Comparison of ENCODE assay signal across 2 cellular contexts in the genomic region with DNA sequence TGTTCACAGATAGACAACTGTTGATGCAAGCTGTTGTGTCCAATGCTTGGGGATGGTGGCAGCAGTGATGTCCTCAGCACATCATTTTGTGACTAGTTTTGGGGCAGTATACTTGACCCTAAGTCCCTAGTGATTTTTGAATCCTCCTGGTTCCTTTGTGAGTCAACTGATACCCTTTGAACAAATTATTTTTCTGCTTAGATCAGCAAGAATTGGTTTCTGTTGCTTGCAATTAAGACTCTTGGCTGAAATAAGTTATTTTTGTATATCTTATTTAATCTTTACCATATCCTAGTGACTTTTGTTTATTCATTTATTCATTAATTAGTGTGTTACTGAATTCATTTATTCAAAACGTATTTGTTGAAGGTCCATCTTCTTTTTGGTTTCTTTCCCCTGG.
TF ChIP-seq lines count a peak whose summit lies in the region.

No MANE protein-coding gene starts in this region.

TF ChIP-seq in HepG2, 621 proteins besides CTCF, POLR2A, EP300 and RAD21:
- TF ChIP-seq IKZF1 (IDR thresholded peaks at IDR 0.05) (no peak), MAFK (conservative IDR thresholded peaks at IDR 0.05 in 1 of 2, IDR thresholded peaks at IDR 0.05 in 1 of 2; ENCODE audit: low read length in 2 of 2) (peak; percentile 86 to 95), MAFF (IDR thresholded peaks at IDR 0.05; ENCODE audit: low read depth, low read length) (peak; percentile 90)

TF ChIP-seq in K562, 482 proteins besides CTCF, POLR2A, EP300 and RAD21:
- TF ChIP-seq, protein P1, sequence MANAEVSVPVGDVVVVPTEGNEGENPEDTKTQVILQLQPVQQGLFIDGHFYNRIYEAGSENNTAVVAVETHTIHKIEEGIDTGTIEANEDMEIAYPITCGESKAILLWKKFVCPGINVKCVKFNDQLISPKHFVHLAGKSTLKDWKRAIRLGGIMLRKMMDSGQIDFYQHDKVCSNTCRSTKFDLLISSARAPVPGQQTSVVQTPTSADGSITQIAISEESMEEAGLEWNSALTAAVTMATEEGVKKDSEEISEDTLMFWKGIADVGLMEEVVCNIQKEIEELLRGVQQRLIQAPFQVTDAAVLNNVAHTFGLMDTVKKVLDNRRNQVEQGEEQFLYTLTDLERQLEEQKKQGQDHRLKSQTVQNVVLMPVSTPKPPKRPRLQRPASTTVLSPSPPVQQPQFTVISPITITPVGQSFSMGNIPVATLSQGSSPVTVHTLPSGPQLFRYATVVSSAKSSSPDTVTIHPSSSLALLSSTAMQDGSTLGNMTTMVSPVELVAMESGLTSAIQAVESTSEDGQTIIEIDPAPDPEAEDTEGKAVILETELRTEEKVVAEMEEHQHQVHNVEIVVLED (CRISPR knock-in tag; IDR thresholded peaks at IDR 0.05): no peak
- no peak for TF ChIP-seq CREBBP (IDR thresholded peaks at IDR 0.05; ENCODE audit: low read depth, low read length)
- no peak for TF ChIP-seq SAFB (IDR thresholded peaks at IDR 0.05; ENCODE audit: borderline replicate concordance, low read depth, low read length)
- no peak for TF ChIP-seq ZNF3 (CRISPR knock-in tag; IDR thresholded peaks at IDR 0.05)
- TF ChIP-seq, protein P2, sequence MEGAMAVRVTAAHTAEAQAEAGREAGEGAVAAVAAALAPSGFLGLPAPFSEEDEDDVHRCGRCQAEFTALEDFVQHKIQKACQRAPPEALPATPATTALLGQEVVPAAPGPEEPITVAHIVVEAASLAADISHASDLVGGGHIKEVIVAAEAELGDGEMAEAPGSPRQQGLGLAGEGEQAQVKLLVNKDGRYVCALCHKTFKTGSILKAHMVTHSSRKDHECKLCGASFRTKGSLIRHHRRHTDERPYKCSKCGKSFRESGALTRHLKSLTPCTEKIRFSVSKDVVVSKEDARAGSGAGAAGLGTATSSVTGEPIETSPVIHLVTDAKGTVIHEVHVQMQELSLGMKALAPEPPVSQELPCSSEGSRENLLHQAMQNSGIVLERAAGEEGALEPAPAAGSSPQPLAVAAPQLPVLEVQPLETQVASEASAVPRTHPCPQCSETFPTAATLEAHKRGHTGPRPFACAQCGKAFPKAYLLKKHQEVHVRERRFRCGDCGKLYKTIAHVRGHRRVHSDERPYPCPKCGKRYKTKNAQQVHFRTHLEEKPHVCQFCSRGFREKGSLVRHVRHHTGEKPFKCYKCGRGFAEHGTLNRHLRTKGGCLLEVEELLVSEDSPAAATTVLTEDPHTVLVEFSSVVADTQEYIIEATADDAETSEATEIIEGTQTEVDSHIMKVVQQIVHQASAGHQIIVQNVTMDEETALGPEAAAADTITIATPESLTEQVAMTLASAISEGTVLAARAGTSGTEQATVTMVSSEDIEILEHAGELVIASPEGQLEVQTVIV (CRISPR knock-in tag; IDR thresholded peaks at IDR 0.05; ENCODE audit: borderline replicate concordance): no peak
- TF ChIP-seq BCL6 (CRISPR knock-in tag; IDR thresholded peaks at IDR 0.05): no peak
- no peak for TF ChIP-seq ESRRB (CRISPR knock-in tag; IDR thresholded peaks at IDR 0.05; ENCODE audit: borderline replicate concordance)
- peak; percentile 43; the same call in 1 of the 2 replicates for TF ChIP-seq MAFF (IDR thresholded peaks at IDR 0.05; ENCODE audit: low read length)
- TF ChIP-seq HNRNPH1 (optimal IDR thresholded peaks at IDR 0.05; ENCODE audit: low read depth, low read length): no peak
- no peak for TF ChIP-seq HMGN3 (IDR thresholded peaks at IDR 0.05; ENCODE audit: borderline replicate concordance, extremely low read depth, insufficient read length, low read depth, low read length)
- TF ChIP-seq MED1 (CRISPR knock-in tag; IDR thresholded peaks at IDR 0.05; ENCODE audit: borderline replicate concordance): no peak
- no peak for TF ChIP-seq SOX6 (IDR thresholded peaks at IDR 0.05)
- TF ChIP-seq, protein P3, sequence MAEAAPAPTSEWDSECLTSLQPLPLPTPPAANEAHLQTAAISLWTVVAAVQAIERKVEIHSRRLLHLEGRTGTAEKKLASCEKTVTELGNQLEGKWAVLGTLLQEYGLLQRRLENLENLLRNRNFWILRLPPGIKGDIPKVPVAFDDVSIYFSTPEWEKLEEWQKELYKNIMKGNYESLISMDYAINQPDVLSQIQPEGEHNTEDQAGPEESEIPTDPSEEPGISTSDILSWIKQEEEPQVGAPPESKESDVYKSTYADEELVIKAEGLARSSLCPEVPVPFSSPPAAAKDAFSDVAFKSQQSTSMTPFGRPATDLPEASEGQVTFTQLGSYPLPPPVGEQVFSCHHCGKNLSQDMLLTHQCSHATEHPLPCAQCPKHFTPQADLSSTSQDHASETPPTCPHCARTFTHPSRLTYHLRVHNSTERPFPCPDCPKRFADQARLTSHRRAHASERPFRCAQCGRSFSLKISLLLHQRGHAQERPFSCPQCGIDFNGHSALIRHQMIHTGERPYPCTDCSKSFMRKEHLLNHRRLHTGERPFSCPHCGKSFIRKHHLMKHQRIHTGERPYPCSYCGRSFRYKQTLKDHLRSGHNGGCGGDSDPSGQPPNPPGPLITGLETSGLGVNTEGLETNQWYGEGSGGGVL (CRISPR knock-in tag; IDR thresholded peaks at IDR 0.05): no peak
- TF ChIP-seq SREBF1 (IDR thresholded peaks at IDR 0.05; ENCODE audit: borderline replicate concordance, low read depth, low read length): no peak
- TF ChIP-seq TCFL5 (CRISPR knock-in tag; conservative IDR thresholded peaks at IDR 0.05): no peak
- TF ChIP-seq WHSC1 (IDR thresholded peaks at IDR 0.05; ENCODE audit: low read length): no peak
- no peak for TF ChIP-seq TRIM28 (IDR thresholded peaks at IDR 0.05)
- TF ChIP-seq HDAC3 (IDR thresholded peaks at IDR 0.05; ENCODE audit: borderline replicate concordance, partially characterized antibody): no peak
- TF ChIP-seq RFX1 (IDR thresholded peaks at IDR 0.05): no peak
- TF ChIP-seq OTX1 (CRISPR knock-in tag; IDR thresholded peaks at IDR 0.05): no peak
- TF ChIP-seq, protein P4, sequence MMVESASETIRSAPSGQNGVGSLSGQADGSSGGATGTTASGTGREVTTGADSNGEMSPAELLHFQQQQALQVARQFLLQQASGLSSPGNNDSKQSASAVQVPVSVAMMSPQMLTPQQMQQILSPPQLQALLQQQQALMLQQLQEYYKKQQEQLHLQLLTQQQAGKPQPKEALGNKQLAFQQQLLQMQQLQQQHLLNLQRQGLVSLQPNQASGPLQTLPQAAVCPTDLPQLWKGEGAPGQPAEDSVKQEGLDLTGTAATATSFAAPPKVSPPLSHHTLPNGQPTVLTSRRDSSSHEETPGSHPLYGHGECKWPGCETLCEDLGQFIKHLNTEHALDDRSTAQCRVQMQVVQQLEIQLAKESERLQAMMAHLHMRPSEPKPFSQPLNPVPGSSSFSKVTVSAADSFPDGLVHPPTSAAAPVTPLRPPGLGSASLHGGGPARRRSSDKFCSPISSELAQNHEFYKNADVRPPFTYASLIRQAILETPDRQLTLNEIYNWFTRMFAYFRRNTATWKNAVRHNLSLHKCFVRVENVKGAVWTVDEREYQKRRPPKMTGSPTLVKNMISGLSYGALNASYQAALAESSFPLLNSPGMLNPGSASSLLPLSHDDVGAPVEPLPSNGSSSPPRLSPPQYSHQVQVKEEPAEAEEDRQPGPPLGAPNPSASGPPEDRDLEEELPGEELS (CRISPR knock-in tag; IDR thresholded peaks at IDR 0.05; ENCODE audit: borderline replicate concordance): no peak
- no peak for TF ChIP-seq TGIF2 (CRISPR knock-in tag; IDR thresholded peaks at IDR 0.05)
- no peak for TF ChIP-seq ZNF224 (CRISPR knock-in tag; IDR thresholded peaks at IDR 0.05)
- TF ChIP-seq ZNF589 (CRISPR knock-in tag; IDR thresholded peaks at IDR 0.05; ENCODE audit: low read depth): no peak
- no peak for TF ChIP-seq ZNF232 (CRISPR knock-in tag; IDR thresholded peaks at IDR 0.05)
- TF ChIP-seq ILK (tag; IDR thresholded peaks at IDR 0.05; ENCODE audit: borderline replicate concordance, low read depth): no peak
- TF ChIP-seq, protein P5, sequence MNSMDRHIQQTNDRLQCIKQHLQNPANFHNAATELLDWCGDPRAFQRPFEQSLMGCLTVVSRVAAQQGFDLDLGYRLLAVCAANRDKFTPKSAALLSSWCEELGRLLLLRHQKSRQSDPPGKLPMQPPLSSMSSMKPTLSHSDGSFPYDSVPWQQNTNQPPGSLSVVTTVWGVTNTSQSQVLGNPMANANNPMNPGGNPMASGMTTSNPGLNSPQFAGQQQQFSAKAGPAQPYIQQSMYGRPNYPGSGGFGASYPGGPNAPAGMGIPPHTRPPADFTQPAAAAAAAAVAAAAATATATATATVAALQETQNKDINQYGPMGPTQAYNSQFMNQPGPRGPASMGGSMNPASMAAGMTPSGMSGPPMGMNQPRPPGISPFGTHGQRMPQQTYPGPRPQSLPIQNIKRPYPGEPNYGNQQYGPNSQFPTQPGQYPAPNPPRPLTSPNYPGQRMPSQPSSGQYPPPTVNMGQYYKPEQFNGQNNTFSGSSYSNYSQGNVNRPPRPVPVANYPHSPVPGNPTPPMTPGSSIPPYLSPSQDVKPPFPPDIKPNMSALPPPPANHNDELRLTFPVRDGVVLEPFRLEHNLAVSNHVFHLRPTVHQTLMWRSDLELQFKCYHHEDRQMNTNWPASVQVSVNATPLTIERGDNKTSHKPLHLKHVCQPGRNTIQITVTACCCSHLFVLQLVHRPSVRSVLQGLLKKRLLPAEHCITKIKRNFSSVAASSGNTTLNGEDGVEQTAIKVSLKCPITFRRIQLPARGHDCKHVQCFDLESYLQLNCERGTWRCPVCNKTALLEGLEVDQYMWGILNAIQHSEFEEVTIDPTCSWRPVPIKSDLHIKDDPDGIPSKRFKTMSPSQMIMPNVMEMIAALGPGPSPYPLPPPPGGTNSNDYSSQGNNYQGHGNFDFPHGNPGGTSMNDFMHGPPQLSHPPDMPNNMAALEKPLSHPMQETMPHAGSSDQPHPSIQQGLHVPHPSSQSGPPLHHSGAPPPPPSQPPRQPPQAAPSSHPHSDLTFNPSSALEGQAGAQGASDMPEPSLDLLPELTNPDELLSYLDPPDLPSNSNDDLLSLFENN (IDR thresholded peaks at IDR 0.05; ENCODE audit: low read depth in 2 of 2, low read length in 2 of 2): no peak
- TF ChIP-seq, protein P6, sequence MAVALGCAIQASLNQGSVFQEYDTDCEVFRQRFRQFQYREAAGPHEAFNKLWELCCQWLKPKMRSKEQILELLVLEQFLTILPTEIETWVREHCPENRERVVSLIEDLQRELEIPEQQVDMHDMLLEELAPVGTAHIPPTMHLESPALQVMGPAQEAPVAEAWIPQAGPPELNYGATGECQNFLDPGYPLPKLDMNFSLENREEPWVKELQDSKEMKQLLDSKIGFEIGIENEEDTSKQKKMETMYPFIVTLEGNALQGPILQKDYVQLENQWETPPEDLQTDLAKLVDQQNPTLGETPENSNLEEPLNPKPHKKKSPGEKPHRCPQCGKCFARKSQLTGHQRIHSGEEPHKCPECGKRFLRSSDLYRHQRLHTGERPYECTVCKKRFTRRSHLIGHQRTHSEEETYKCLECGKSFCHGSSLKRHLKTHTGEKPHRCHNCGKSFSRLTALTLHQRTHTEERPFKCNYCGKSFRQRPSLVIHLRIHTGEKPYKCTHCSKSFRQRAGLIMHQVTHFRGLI (CRISPR knock-in tag; IDR thresholded peaks at IDR 0.05): no peak
- no peak for TF ChIP-seq THRAP3 (IDR thresholded peaks at IDR 0.05; ENCODE audit: borderline replicate concordance)
- TF ChIP-seq SIRT6 (IDR thresholded peaks at IDR 0.05; ENCODE audit: low read depth, low read length): no peak
- TF ChIP-seq MAFK (IDR thresholded peaks at IDR 0.05; ENCODE audit: low read length): peak; percentile 64
- 0 out of 2 replicates have a peak, but pooled peaks have one; percentile 37 for TF ChIP-seq MAFG (tag; conservative IDR thresholded peaks at IDR 0.05)
- no peak for TF ChIP-seq ZNF695 (CRISPR knock-in tag; IDR thresholded peaks at IDR 0.05)
- TF ChIP-seq ZNF316 (IDR thresholded peaks at IDR 0.05): 0 out of 2 replicates have a peak, but pooled peaks have one; percentile 14
